Comparison of ENCODE assay signal across 11 cellular contexts in genomic region chr16:68857479-68857878, GRCh38.
"Had no signal": no experiment of that assay in that cellular context is flagged by ENCODE, and none has a peak within 500 bp of the region (broad histone marks: within the 10 kb centered on the region; RNA-seq: fewer than 3 reads in every experiment).

No MANE protein-coding gene starts in this region.

- H3K9ac ChIP-seq: GM23248 had no signal

- DNase-seq: GM23248, GOT3, H7, H9, HCEC 1CT, HFFc6 had no signal

- H3K27ac ChIP-seq: GM23248 had no signal

- H3K4me2 ChIP-seq: GM23338 had no signal

- H2AFZ ChIP-seq: GM23248, GM23338 had no signal

- H3K9me3 ChIP-seq: HAP-1 had no signal

- H3K4me3 ChIP-seq: GM23248, GM23338, HAP-1 had no signal

- ATAC-seq: GM23338, HCT116 had no signal

- FAIRE-seq: H1, H54 had no signal
